Comparison of ENCODE assay signal across 26 cellular contexts in genomic region chr19:50277966-50278580, GRCh38.
"Had no signal": no experiment of that assay in that cellular context is flagged by ENCODE, and none has a peak within 500 bp of the region (broad histone marks: within the 10 kb centered on the region; RNA-seq: fewer than 3 reads in every experiment).

No MANE protein-coding gene starts in this region.

- H3K9me3 ChIP-seq: MG63, SK-N-SH had no signal

- H3K27me3 ChIP-seq: MG63 had no signal

- DNase-seq: Karpas-422, KG1, MG63, NCI-H1092, NCI-H1105 treated with DMSO at 0.1 percent for 48 hours, NCI-H1417 treated with DMSO at 0.1 percent for 48 hours, NCI-H146, NCI-H1694 treated with DMSO at 0.1 percent for 48 hours, NCI-H1930, NCI-H2081, NCI-H2107, NCI-H226, NCI-H446, NCI-H510A, NCI-H524 treated with DMSO at 0.1 percent for 48 hours, NCI-H69, NCI-H774, PC-3, SHP77, SK-N-SH, SW 1271, T-cell had no signal

- FAIRE-seq: HTR-8/SVneo had no signal

- H3K9ac ChIP-seq: SK-N-SH had no signal

- H3K4me3 Mint-ChIP-seq: T-cell had no signal

- H3K36me3 ChIP-seq: MG63 had no signal

- ATAC-seq: Panc1, PC-3, T-cell had no signal

- H3K27ac ChIP-seq: HL-60, RWPE1 had no signal

- H3K9me3 Mint-ChIP-seq: T-cell had no signal

- H3K4me3 ChIP-seq: MG63 had no signal

- H3K36me3 Mint-ChIP-seq: T-cell had no signal

- H3K27ac Mint-ChIP-seq: T-cell had no signal

- H3K4me1 Mint-ChIP-seq: T-cell had no signal

- H3K4me2 ChIP-seq: SK-N-SH had no signal
